ENCODE assay signal across 1 cellular context in the genomic region with DNA sequence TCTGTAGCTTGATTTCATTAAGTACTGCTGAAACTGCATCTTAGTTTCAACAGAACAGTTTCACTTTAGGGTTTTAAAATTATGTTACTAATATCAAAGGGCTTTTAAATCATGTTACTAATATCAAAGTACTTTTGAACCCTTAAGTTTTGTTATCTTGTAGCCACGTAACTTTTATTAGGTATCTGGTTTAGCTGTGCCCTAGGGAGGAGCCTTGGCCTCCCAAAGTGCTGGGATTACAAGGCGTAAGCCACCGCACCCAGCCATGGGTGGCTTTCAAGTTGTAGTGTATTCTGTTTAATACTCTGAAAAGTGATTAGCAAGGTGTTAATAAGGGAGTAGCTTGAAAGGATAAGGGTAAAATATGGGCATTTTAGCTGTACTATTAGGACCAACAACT.
TF ChIP-seq lines count a peak whose summit lies in the region.

No MANE protein-coding gene starts in this region.

TF ChIP-seq in H1, 55 proteins besides CTCF, POLR2A, EP300 and RAD21:
- no peak for TF ChIP-seq BACH1 (IDR thresholded peaks at IDR 0.05; ENCODE audit: low read length)
- TF ChIP-seq, protein P1, sequence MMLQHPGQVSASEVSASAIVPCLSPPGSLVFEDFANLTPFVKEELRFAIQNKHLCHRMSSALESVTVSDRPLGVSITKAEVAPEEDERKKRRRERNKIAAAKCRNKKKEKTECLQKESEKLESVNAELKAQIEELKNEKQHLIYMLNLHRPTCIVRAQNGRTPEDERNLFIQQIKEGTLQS (IDR thresholded peaks at IDR 0.05; ENCODE audit: insufficient read depth, low read depth, low read length) = no peak
- no peak for TF ChIP-seq EZH2 (IDR thresholded peaks at IDR 0.05; ENCODE audit: low read depth, low read length, severe bottlenecking)
- TF ChIP-seq, protein P2, sequence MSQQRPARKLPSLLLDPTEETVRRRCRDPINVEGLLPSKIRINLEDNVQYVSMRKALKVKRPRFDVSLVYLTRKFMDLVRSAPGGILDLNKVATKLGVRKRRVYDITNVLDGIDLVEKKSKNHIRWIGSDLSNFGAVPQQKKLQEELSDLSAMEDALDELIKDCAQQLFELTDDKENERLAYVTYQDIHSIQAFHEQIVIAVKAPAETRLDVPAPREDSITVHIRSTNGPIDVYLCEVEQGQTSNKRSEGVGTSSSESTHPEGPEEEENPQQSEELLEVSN (IDR thresholded peaks at IDR 0.05) = no peak
- no peak for TF ChIP-seq POLR2AphosphoS5 (IDR thresholded peaks at IDR 0.05; ENCODE audit: low read depth, low read length)
TF ChIP-seq in H1: peak in this region for 0.
